In the genomic region with DNA sequence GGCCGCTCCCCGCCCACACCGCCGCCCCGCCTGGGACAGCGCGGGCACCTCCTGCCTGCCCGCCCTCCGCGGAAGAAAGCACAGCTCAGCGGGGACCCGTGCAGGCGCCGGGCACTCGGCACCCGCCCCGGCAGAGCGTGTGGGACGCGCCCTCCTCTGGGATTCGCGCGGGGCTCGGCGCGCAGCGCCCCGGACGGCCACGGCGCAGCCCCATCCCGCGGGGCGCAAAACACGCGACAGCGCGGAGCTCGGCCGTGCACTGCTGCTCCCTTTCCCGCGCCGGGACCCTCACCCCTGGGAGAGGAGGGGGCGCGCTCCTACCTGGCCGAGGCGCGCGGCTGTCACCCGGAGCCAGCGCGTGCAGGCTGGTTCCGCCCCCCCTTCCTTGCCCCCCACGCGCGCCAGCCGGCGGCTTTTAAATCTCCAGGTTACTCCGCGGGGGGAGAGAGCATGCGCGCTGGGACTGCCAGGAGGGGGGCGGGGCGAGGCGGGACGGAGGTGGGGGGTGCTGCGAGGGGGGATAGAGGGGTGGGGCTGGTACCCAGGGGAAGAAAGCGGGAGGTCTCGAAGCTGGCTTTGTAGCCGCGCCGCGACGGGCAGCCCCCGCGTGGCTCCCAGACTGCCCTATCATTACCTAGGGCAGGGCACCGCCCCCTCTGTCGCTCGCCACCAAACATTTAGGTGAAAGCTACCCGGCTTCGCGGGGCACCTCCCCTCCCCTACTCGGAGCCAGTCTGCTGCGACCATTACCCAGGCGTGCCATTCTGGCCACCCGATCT, we compare ENCODE assay signal across 8 cellular contexts. TPM values are rescaled to one million over a fixed set of nuclear protein-coding genes. Genes with fewer than 3 reads are reported as not detected.
DNase-seq lines count a peak whose midpoint lies in the region; ATAC-seq, FAIRE-seq and TF ChIP-seq lines count a peak whose summit lies in the region.

A gene with protein sequence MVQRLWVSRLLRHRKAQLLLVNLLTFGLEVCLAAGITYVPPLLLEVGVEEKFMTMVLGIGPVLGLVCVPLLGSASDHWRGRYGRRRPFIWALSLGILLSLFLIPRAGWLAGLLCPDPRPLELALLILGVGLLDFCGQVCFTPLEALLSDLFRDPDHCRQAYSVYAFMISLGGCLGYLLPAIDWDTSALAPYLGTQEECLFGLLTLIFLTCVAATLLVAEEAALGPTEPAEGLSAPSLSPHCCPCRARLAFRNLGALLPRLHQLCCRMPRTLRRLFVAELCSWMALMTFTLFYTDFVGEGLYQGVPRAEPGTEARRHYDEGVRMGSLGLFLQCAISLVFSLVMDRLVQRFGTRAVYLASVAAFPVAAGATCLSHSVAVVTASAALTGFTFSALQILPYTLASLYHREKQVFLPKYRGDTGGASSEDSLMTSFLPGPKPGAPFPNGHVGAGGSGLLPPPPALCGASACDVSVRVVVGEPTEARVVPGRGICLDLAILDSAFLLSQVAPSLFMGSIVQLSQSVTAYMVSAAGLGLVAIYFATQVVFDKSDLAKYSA (minus strand): TSS at position 437 of the 779 bp plus-strand sequence. CDS start 15,853 bp downstream, outside the sequence.

- H3K9me2 ChIP-seq in GM23248 (ENCODE audit: insufficient read depth) = no peaks in the 10 kb centered on the region

- 1 to 2% methylated on average over 29 to 71 of the region's 86 CpGs for WGBS in GM23248 (ENCODE audit: low coverage in 1 of 2, low lambda C conversion rate in 2 of 2, missing lambda C conversion rate in 2 of 2), 2 experiments
- WGBS in smooth muscle cell (ENCODE audit: low lambda C conversion rate) = 1% methylated on average over 30 of the region's 86 CpGs

- H3K27me3 ChIP-seq in BE2C = peaks cover 7% of the 10 kb centered on the region; the same call in 1 of the 2 replicates
- H3K27me3 ChIP-seq in GM23248 (replicated peaks; ENCODE audit: insufficient read depth) = no peaks in the 10 kb centered on the region
- H3K27me3 ChIP-seq in smooth muscle cell (ENCODE audit: low read depth) = no peaks in the 10 kb centered on the region

- H3K79me2 ChIP-seq in GM23248 (ENCODE audit: insufficient read depth) = no peaks in the 10 kb centered on the region
- peaks cover 6% of the 10 kb centered on the region for H3K79me2 ChIP-seq in smooth muscle cell (ENCODE audit: low read depth)

- no peaks in the 10 kb centered on the region for H4K20me1 ChIP-seq in GM23248 (ENCODE audit: insufficient read depth)
- H4K20me1 ChIP-seq in smooth muscle cell (ENCODE audit: low read depth) = no peaks in the 10 kb centered on the region

- H3F3A ChIP-seq in GM23248 (ENCODE audit: insufficient read depth) (no peaks in the 10 kb centered on the region), smooth muscle cell (ENCODE audit: low read depth) (peaks cover 12% of the 10 kb centered on the region)

- H3K4me3 ChIP-seq in BE2C (ENCODE audit: low read depth, low read length) (peak within 1 kb of the TSS; percentile 61), GM23248 (peak within 1 kb of the TSS; percentile 74), astrocyte of the spinal cord (ENCODE audit: low read depth, low read length) (peak within 1 kb of the TSS; percentile 51), iPS-18c (ENCODE audit: insufficient read depth, low read depth, low read length) (peak within 1 kb of the TSS; percentile 85), smooth muscle cell (peak within 1 kb of the TSS; percentile 92)

- no peaks in the 10 kb centered on the region for H3K9me3 ChIP-seq in BE2C
- no peaks in the 10 kb centered on the region for H3K9me3 ChIP-seq in GM23248 (ENCODE audit: low read depth)
- H3K9me3 ChIP-seq in iPS-18c (ENCODE audit: control insufficient read depth, insufficient read depth, low read length) = no peaks in the 10 kb centered on the region
- H3K9me3 ChIP-seq in smooth muscle cell (replicated peaks; ENCODE audit: low read depth) = no peaks in the 10 kb centered on the region

- H3K4me2 ChIP-seq in GM23248 (ENCODE audit: unreplicated experiment) (peak within 1 kb of the TSS; percentile 88), smooth muscle cell (peak within 1 kb of the TSS; percentile 100)

- peak within 1 kb of the TSS; percentile 81 for H2AFZ ChIP-seq in GM23248
- peak within 1 kb of the TSS; percentile 86 for H2AFZ ChIP-seq in smooth muscle cell (ENCODE audit: low read depth)

- TF ChIP-seq CTCF in BE2C (IDR thresholded peaks at IDR 0.05; ENCODE audit: low read depth, low read length) = no peak
- TF ChIP-seq CTCF in astrocyte of the spinal cord (IDR thresholded peaks at IDR 0.05; ENCODE audit: low read depth, low read length) = no peak
- no peak for TF ChIP-seq CTCF in smooth muscle cell (IDR thresholded peaks at IDR 0.05; ENCODE audit: borderline replicate concordance, insufficient read depth, poor library complexity, severe bottlenecking)

- no peaks in the 10 kb centered on the region for H3K36me3 ChIP-seq in BE2C
- no peaks in the 10 kb centered on the region for H3K36me3 ChIP-seq in GM23248 (ENCODE audit: low read depth)
- no peaks in the 10 kb centered on the region for H3K36me3 ChIP-seq in smooth muscle cell (ENCODE audit: low read depth)

- H3K4me1 ChIP-seq in BE2C = no peaks in the 10 kb centered on the region
- 0 out of 2 replicates have a peak, but pooled peaks cover 7% of the 10 kb centered on the region for H3K4me1 ChIP-seq in GM23248 (ENCODE audit: insufficient read depth)
- H3K4me1 ChIP-seq in smooth muscle cell (ENCODE audit: low read depth) = peaks cover 14% of the 10 kb centered on the region

- H3K9ac ChIP-seq in GM23248 (peak within 1 kb of the TSS; percentile 59), smooth muscle cell (ENCODE audit: low read depth) (peak within 1 kb of the TSS; percentile 51)

- in situ Hi-C loops in GM23248 (cut with MboI) = no loop called here
- in situ Hi-C loops in astrocyte of the spinal cord (cut with HindIII; ENCODE audit: low sequenced_read_pairs) = no loop called here

- DNase-seq in BE2C = peak; percentile 41
- peak; percentile 67 for DNase-seq in GM23248
- DNase-seq in RPMI7951 (ENCODE audit: low read depth) = peak; percentile 19
- DNase-seq in astrocyte of the spinal cord (ENCODE audit: low read depth, low spot score) = no peak
- DNase-seq in smooth muscle cell (lab: John Stamatoyannopoulos, UW; ENCODE audit: unreplicated experiment) = no peak
- DNase-seq in GM19239 (ENCODE audit: insufficient read length, low spot score) = no peak

- no peak for FAIRE-seq in GM19239 (lab: Jason Lieb, UNC)

- ATAC-seq in GM18873 (IDR thresholded peaks at IDR 0.05; ENCODE audit: low FRiP score, unreplicated experiment) = no peak

- H3K27ac ChIP-seq in GM23248 (no peak within 1 kb of the TSS; the same call in 1 of the 2 replicates), smooth muscle cell (ENCODE audit: low read depth) (peak within 1 kb of the TSS; percentile 59)

RNA-seq across cellular contexts. Expression of the gene that starts here (rescaled TPM):
- polyA plus RNA-seq in BE2C (2012; ENCODE audit: insufficient read depth, insufficient read length, low read depth) = 0.26 TPM
- 1.2 and 1.8 TPM in 2 replicates for total RNA-seq in GM23248 (2014; rRNA removed; shearing (Covaris generic))
- polyA plus RNA-seq in GM23248 (2016; fragmentation: Nextera tagmentation; extraction: Ambion mirVana) (0.18 and 0.38 TPM in 2 replicates), smooth muscle cell (3.1 and 4.4 TPM in 2 replicates)
- total RNA-seq in RPMI7951 (2014; rRNA removed; shearing (Covaris generic)) = 4.4 and 4.7 TPM in 2 replicates
- 3.2 and 4.9 TPM in 2 replicates for total RNA-seq in smooth muscle cell

Comparison
In these comparisons a context has a peak if more than half of its experiments do, and no peak if none do; other contexts are left out.
1. DNase-seq: peak in BE2C (single experiment), GM23248 (single experiment) and RPMI7951 (single experiment); none in astrocyte of the spinal cord (single experiment), smooth muscle cell (single experiment) and GM19239 (single experiment).
2. Peak in every context shown above with its lines, with median percentiles within 50 percentile points of each other: H3K4me3 ChIP-seq.